ENCODE assay signal across 12 cellular contexts in the genomic region with DNA sequence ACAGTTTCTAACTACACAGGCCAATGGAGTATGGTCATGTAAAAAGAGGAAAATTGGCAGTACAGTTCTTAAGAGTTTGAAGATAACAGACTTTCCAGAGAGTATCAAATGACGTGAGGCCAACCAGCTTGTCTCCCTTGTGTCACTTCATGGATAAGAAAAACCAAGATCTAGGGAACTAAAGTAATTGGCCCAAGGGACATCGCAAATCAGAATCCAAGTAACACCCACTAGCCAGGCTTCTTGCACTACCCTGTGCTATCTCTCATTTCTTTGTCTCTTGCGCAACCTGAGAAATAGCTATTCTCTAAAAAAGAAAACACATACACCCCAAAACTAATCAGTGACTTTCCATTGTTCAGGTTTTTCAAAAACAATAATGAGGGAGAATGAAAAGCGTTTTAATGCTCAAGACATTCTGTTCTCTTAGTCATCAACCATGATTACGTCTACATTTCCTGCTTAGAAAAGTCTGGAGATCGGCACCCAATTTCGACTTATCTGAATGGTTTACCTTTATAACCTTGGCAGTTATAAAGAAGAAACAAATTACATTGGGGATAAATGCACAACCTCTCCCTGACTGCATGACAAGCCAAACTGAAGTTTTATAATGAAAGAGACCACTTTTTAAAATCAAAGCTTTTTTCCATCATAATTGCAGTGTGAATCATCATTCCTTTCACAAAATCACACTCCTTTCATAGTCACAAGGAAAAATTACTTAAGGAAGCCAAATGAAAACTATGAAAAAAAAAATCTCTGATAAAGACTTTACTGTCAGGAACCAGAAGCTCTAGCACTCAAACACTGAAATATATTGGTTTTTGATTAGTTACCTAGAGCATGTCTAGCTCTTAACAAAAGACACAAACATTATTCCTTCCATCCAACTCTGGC. TPM values are rescaled to one million over a fixed set of nuclear protein-coding genes. Genes with fewer than 3 reads are reported as not detected.
A peak's percentile ranks its signal among the peaks of the same experiment; 100 is the strongest.
DNase-seq lines count a peak whose midpoint lies in the region; ATAC-seq and TF ChIP-seq lines count a peak whose summit lies in the region.
"Had no signal": no experiment of that assay in that cellular context is flagged by ENCODE, and none has a peak within 500 bp of the region (broad histone marks: within the 10 kb centered on the region; RNA-seq: fewer than 3 reads in every experiment).

No MANE protein-coding gene starts in this region.

- H3K4me1 Mint-ChIP-seq in natural killer cell treated with Interleukin-12 subunit alpha and Interleukin-12 subunit beta and Interleukin-15 and Interleukin-18, amount 100 ng/mL, for 72 hours (ENCODE audit: low read depth in 2 of 2): no peaks in the 10 kb centered on the region

- H3K27me3 Mint-ChIP-seq in natural killer cell treated with Interleukin-12 subunit alpha and Interleukin-12 subunit beta and Interleukin-15 and Interleukin-18, amount 100 ng/mL, for 72 hours: no peaks in the 10 kb centered on the region

- H3K27me3 ChIP-seq in esophagus muscularis mucosa (no peaks in the 10 kb centered on the region), aorta (ENCODE audit: control insufficient read depth in 1 of 2, insufficient read depth in 2 of 2, low read length in 1 of 2) (no peaks in the 10 kb centered on the region)

- TF ChIP-seq EP300 in esophagus muscularis mucosa (IDR thresholded peaks at IDR 0.05): no peak

- no peak overlapping the region for H3K4me3 Mint-ChIP-seq in natural killer cell treated with Interleukin-12 subunit alpha and Interleukin-12 subunit beta and Interleukin-15 and Interleukin-18, amount 100 ng/mL, for 72 hours

- H3K27ac ChIP-seq in esophagus muscularis mucosa (replicated peaks in 1 of 4) (peak overlapping the region; percentile 29 to 64 (median 52)), mesodermal cell (ENCODE audit: low read depth, low read length, severe bottlenecking) (peak overlapping the region; percentile 25), aorta (ENCODE audit: low read depth in 1 of 2, low read length in 2 of 2) (peak overlapping the region in 1 of 2 donors; percentile 40)
- H3K27ac ChIP-seq: 22Rv1 had no signal

- H3K36me3 ChIP-seq in esophagus muscularis mucosa: peaks cover 0 to 17% (median 1%) of the 10 kb centered on the region in 4 donors
- no peaks in the 10 kb centered on the region for H3K36me3 ChIP-seq in mesodermal cell (ENCODE audit: control insufficient read depth, insufficient read depth, low read length)
- H3K36me3 ChIP-seq in aorta (ENCODE audit: control insufficient read depth in 1 of 2, insufficient read depth in 2 of 2, low read length in 1 of 2): no peaks in the 10 kb centered on the region

- peaks cover 35 to 72% (median 46%) of the 10 kb centered on the region in 4 donors for H3K4me1 ChIP-seq in esophagus muscularis mucosa
- H3K4me1 ChIP-seq in mesodermal cell (ENCODE audit: control insufficient read depth, insufficient read depth, low read length, poor library complexity, severe bottlenecking): peaks cover 10% of the 10 kb centered on the region
- peaks cover 0 to 2% of the 10 kb centered on the region in 2 donors for H3K4me1 ChIP-seq in aorta (ENCODE audit: control insufficient read depth in 1 of 2, insufficient read depth in 2 of 2, low read length in 2 of 2)

- no peak for TF ChIP-seq POLR2A in esophagus muscularis mucosa (IDR thresholded peaks at IDR 0.05; ENCODE audit: low read depth)

- intact Hi-C loops in esophagus muscularis mucosa (cut with DNase I) (no loop called here), aorta (cut with DNase I) (no loop called here)

- no peak for TF ChIP-seq CTCF in esophagus muscularis mucosa (IDR thresholded peaks at IDR 0.05)

- no peaks in the 10 kb centered on the region for H3K36me3 Mint-ChIP-seq in natural killer cell treated with Interleukin-12 subunit alpha and Interleukin-12 subunit beta and Interleukin-15 and Interleukin-18, amount 100 ng/mL, for 72 hours
- no peaks in the 10 kb centered on the region for H3K36me3 Mint-ChIP-seq in activated naive CD4-positive, alpha-beta T cell treated with anti-CD3 and anti-CD28 coated beads, Interleukin-2, amount 50 U/mL, for 72 hours

- no peak overlapping the region for H3K27ac Mint-ChIP-seq in natural killer cell treated with Interleukin-12 subunit alpha and Interleukin-12 subunit beta and Interleukin-15 and Interleukin-18, amount 100 ng/mL, for 72 hours
- H3K27ac Mint-ChIP-seq in activated naive CD4-positive, alpha-beta T cell treated with anti-CD3 and anti-CD28 coated beads, Interleukin-2, amount 50 U/mL, for 72 hours: no peak overlapping the region

- peak; percentile 64 for ATAC-seq in aorta (ENCODE audit: low FRiP score)
- no peak for ATAC-seq in natural killer cell treated with Interleukin-12 subunit alpha and Interleukin-12 subunit beta and Interleukin-15 and Interleukin-18, amount 100 ng/mL, for 72 hours
- ATAC-seq in activated naive CD4-positive, alpha-beta T cell treated with anti-CD3 and anti-CD28 coated beads, Interleukin-2, amount 50 U/mL, for 72 hours: no peak

- H3K4me3 ChIP-seq in esophagus muscularis mucosa: no peak overlapping the region
- no peak overlapping the region for H3K4me3 ChIP-seq in mesodermal cell (ENCODE audit: extremely low read depth, insufficient read depth, low read length, poor library complexity, severe bottlenecking)
- H3K4me3 ChIP-seq in aorta (ENCODE audit: low read length in 2 of 2): no peak overlapping the region

- DNase-seq in NCI-H2171 treated with DMSO at 0.1 percent for 48 hours (lab: John Stamatoyannopoulos, UW) (peak; percentile 22), NCI-H2171 (lab: John Stamatoyannopoulos, UW) (no peak), esophagus muscularis mucosa (ENCODE audit: extremely low spot score) (no peak), aorta (no peak)
- no peak for DNase-seq in natural killer cell treated with Interleukin-12 subunit alpha and Interleukin-12 subunit beta and Interleukin-15 and Interleukin-18, amount 100 ng/mL, for 72 hours (ENCODE audit: low spot score)
- no peak for DNase-seq in activated CD4-positive, alpha-beta T cell treated with anti-CD3 and anti-CD28 coated beads for 1 hour
- no peak for DNase-seq in activated naive CD4-positive, alpha-beta T cell treated with anti-CD3 and anti-CD28 coated beads, Interleukin-2, amount 50 U/mL, for 72 hours (ENCODE audit: low spot score in 2 of 2)
- DNase-seq: DND-41; NK-92 treated with Interleukin-12 subunit alpha and Interleukin-12 subunit beta, amount 100 ng/mL, for 24 hours; T-helper 9 cell had no signal

- H3K9me3 Mint-ChIP-seq in natural killer cell treated with Interleukin-12 subunit alpha and Interleukin-12 subunit beta and Interleukin-15 and Interleukin-18, amount 100 ng/mL, for 72 hours: peaks cover 2% of the 10 kb centered on the region
- peaks cover 0 to 2% of the 10 kb centered on the region in 2 donors for H3K9me3 Mint-ChIP-seq in activated naive CD4-positive, alpha-beta T cell treated with anti-CD3 and anti-CD28 coated beads, Interleukin-2, amount 50 U/mL, for 72 hours

- H3K9me3 ChIP-seq in esophagus muscularis mucosa (no peaks in the 10 kb centered on the region), mesodermal cell (ENCODE audit: control insufficient read depth, low read length) (no peaks in the 10 kb centered on the region), aorta (ENCODE audit: control insufficient read depth, low read length) (no peaks in the 10 kb centered on the region)

- 66% methylated on average over 7 of the region's 7 CpGs for WGBS in esophagus muscularis mucosa
- WGBS in mesodermal cell (ENCODE audit: insufficient coverage in 2 of 2), 2 experiments: 84 to 98% methylated on average over 3 to 5 of the region's 7 CpGs
- 56 to 73% methylated on average over 7 of the region's 7 CpGs for WGBS in aorta, 2 donors

RNA-seq across cellular contexts. Expression of gene TMTC1, which starts 42.1 kb away (rescaled TPM):
- 100 to 1,000 TPM in 3 of 4 donors, 10 to 100 TPM in 1; 84.0 to 177 (median 105) TPM for total RNA-seq in esophagus muscularis mucosa
- 7.1 TPM for polyA plus RNA-seq in mesodermal cell (2013, experiment 1 of 2)
- polyA plus RNA-seq in mesodermal cell (2013, experiment 2 of 2): 5.7 TPM
- total RNA-seq in aorta: 10 to 100 TPM; 69.4 to 84.6 TPM
- polyA plus RNA-seq in aorta: 10 to 100 TPM; 12.8 to 23.9 TPM
- not detected for total RNA-seq in natural killer cell treated with Interleukin-12 subunit alpha and Interleukin-12 subunit beta and Interleukin-15 and Interleukin-18, amount 100 ng/mL, for 72 hours
- total RNA-seq in activated naive CD4-positive, alpha-beta T cell treated with anti-CD3 and anti-CD28 coated beads, Interleukin-2, amount 50 U/mL, for 72 hours: not detected

Comparison
In these comparisons a context has a peak if more than half of its experiments do, and no peak if none do; other contexts are left out.
1. RNA of gene TMTC1, which starts 42.1 kb away (total RNA-seq): 84.0 to 177 TPM in esophagus muscularis mucosa and 69.4 to 84.6 TPM in aorta; not detected in natural killer cell treated with Interleukin-12 subunit alpha and Interleukin-12 subunit beta and Interleukin-15 and Interleukin-18, amount 100 ng/mL, for 72 hours and not detected in activated naive CD4-positive, alpha-beta T cell treated with anti-CD3 and anti-CD28 coated beads, Interleukin-2, amount 50 U/mL, for 72 hours; every median in the first group is over 10 times any median in the second.